Comparison of ENCODE assay signal across 13 cellular contexts in genomic region chr10:79142522-79143309, GRCh38.
DNase-seq lines count a peak whose midpoint lies in the region; ATAC-seq, FAIRE-seq and TF ChIP-seq lines count a peak whose summit lies in the region.
"Had no signal": no experiment of that assay in that cellular context is flagged by ENCODE, and none has a peak within 500 bp of the region (broad histone marks: within the 10 kb centered on the region; RNA-seq: fewer than 3 reads in every experiment).

No MANE protein-coding gene starts in this region.

- H3K4me2 ChIP-seq in GM12878 (ENCODE audit: control insufficient read depth, insufficient read depth), result no peak overlapping the region

- RAD21 ChIA-PET in GM12878 (lab: Charles Lee; ENCODE audit: unreplicated experiment), result no interaction called here

- BruUV-seq in A673 (replicated peaks; lab: Mats Ljungman, UMichigan), result no TSS peak
- BruUV-seq in GM12878 (replicated peaks; lab: Mats Ljungman, UMichigan), result no TSS peak

- no peak for TF ChIP-seq EP300 in GM12878 (IDR thresholded peaks at IDR 0.05; ENCODE audit: borderline replicate concordance in 1 of 2, control insufficient read depth in 1 of 2, low read depth in 2 of 2, low read length in 2 of 2)

- no peak for FAIRE-seq in GM12878 (lab: Jason Lieb, UNC)

- H3K36me3 ChIP-seq in A673 (ENCODE audit: insufficient read depth, low read length, poor library complexity, severe bottlenecking), result no peaks in the 10 kb centered on the region
- H3K36me3 ChIP-seq in GM12878 (ENCODE audit: control insufficient read depth in 2 of 2, insufficient read depth in 2 of 2, low read length in 1 of 2), result no peaks in the 10 kb centered on the region; a peak in 1 of 4 replicates
- H3K36me3 ChIP-seq in muscle layer of duodenum (ENCODE audit: control insufficient read depth in 1 of 2, insufficient read depth in 2 of 2, low read length in 2 of 2), result peaks cover 0 to 5% of the 10 kb centered on the region in 2 donors

- no peak for TF ChIP-seq POLR2A in GM12878 (IDR thresholded peaks at IDR 0.05; ENCODE audit: low read depth, low read length)

- ATAC-seq in GM12878, result no peak
- no peak for ATAC-seq in GM18909 (IDR thresholded peaks at IDR 0.05; ENCODE audit: poor library complexity, unreplicated experiment)

- H3K4me1 ChIP-seq in A673 (ENCODE audit: insufficient read depth, low read length, poor library complexity, severe bottlenecking) (peaks cover 7% of the 10 kb centered on the region), GM12878 (ENCODE audit: control insufficient read depth, insufficient read depth, low read length) (peaks cover 8% of the 10 kb centered on the region), muscle layer of duodenum (ENCODE audit: control insufficient read depth in 1 of 2, insufficient read depth in 2 of 2, low read length in 2 of 2) (peaks cover 36 to 73% of the 10 kb centered on the region in 2 donors)

- H3K9ac ChIP-seq in GM12878 (ENCODE audit: control insufficient read depth, insufficient read depth, low read length), result no peak overlapping the region

- no peak overlapping the region for H3K27ac ChIP-seq in A673 (ENCODE audit: low read depth, low read length, poor library complexity, severe bottlenecking)
- H3K27ac ChIP-seq in GM12878 (ENCODE audit: control insufficient read depth, insufficient read depth), result no peak overlapping the region
- H3K27ac ChIP-seq in muscle layer of duodenum (ENCODE audit: low read length), result peak overlapping the region; percentile 5

- H3K79me2 ChIP-seq in GM12878 (ENCODE audit: control insufficient read depth, insufficient read depth, low read length), result no peaks in the 10 kb centered on the region

- H3K27me3 ChIP-seq in A673 (replicated peaks; ENCODE audit: insufficient read depth, low read depth, low read length, poor library complexity) (no peaks in the 10 kb centered on the region), GM12878 (replicated peaks in 1 of 2; ENCODE audit: control insufficient read depth in 2 of 2, insufficient read depth in 2 of 2, low read length in 1 of 2) (no peaks in the 10 kb centered on the region), muscle layer of duodenum (ENCODE audit: low read depth, low read length) (no peaks in the 10 kb centered on the region)

- POLR2A ChIA-PET in A673 (lab: Charles Lee; ENCODE audit: low non-redundant PET) (interaction anchor here (0.6 kb wide), 1 partner anchor 12 kb away, joined by 15 read pairs; no protein-coding TSS in a partner anchor), GM12878 (lab: Charles Lee) (no interaction called here)

- no peaks in the 10 kb centered on the region for H3K9me3 ChIP-seq in A673 (ENCODE audit: low read depth, low read length, poor library complexity, severe bottlenecking)
- H3K9me3 ChIP-seq in GM12878 (replicated peaks; ENCODE audit: control insufficient read depth, insufficient read depth, low read length), result no peaks in the 10 kb centered on the region
- no peaks in the 10 kb centered on the region for H3K9me3 ChIP-seq in muscle layer of duodenum (ENCODE audit: control insufficient read depth in 1 of 2, low read length in 2 of 2)

- no peak overlapping the region for H3K4me3 ChIP-seq in A673 (ENCODE audit: low read depth, low read length, poor library complexity, severe bottlenecking)
- H3K4me3 ChIP-seq in GM12878, result no peak overlapping the region
- H3K4me3 ChIP-seq in muscle layer of duodenum (ENCODE audit: low read depth in 1 of 2, low read length in 2 of 2), result no peak overlapping the region
- H3K4me3 ChIP-seq: skin epidermis had no signal

- intact Hi-C loops in A673 (cut with micrococcal nuclease; ENCODE audit: unreplicated experiment) (no loop called here), GM12878 (cut with micrococcal nuclease; ENCODE audit: unreplicated experiment) (no loop called here)

- H4K20me1 ChIP-seq in GM12878 (ENCODE audit: control insufficient read depth, insufficient read depth), result no peaks in the 10 kb centered on the region

- TF ChIP-seq CTCF in A673 (conservative IDR thresholded peaks at IDR 0.05; ENCODE audit: low read depth, low read length) (0 out of 2 replicates have a peak, but pooled peaks have one; percentile 13), GM12874 (IDR thresholded peaks at IDR 0.05; ENCODE audit: insufficient read depth, low read depth, low read length) (0 out of 2 replicates have a peak, but pooled peaks have one; percentile 4), GM12878 (IDR thresholded peaks at IDR 0.05 in 2 of 3, conservative IDR thresholded peaks at IDR 0.05 in 1 of 3; ENCODE audit: control insufficient read depth in 2 of 3, extremely low read depth in 1 of 3, insufficient read depth in 1 of 3, low read depth in 3 of 3, low read length in 3 of 3) (peak; percentile 7 to 19 (median 14); a peak in 2 of 6 replicates)

- H2AFZ ChIP-seq in GM12878 (ENCODE audit: control insufficient read depth, low read depth, low read length), result no peak overlapping the region

- DNase-seq in A673 (ENCODE audit: low spot score) (no peak), GM12878 (ENCODE audit: low read depth, low spot score) (no peak), DMS79 treated with DMSO at 0.1 percent for 48 hours (lab: John Stamatoyannopoulos, UW) (no peak), hippocampal formation (lab: John Stamatoyannopoulos, UW) (no peak), cerebellar cortex (ENCODE audit: low spot score) (no peak)
- DNase-seq: caudate nucleus; CD8-positive, alpha-beta memory T cell; NCI-H1048; NK-92 treated with Interleukin-12 subunit alpha and Interleukin-12 subunit beta, amount 100 ng/mL, for 24 hours had no signal

- SMC1A ChIA-PET in GM12878 (lab: Charles Lee; ENCODE audit: uncharacterized antibody, unreplicated experiment), result interaction anchor here (1.6 kb wide), 1 partner anchor 314 kb away, joined by 3 read pairs; no protein-coding TSS in a partner anchor

- 37% methylated on average over 13 of the region's 13 CpGs for WGBS in GM12878 (ENCODE audit: insufficient coverage, insufficient replicate concordance, low lambda C conversion rate, missing lambda C conversion rate)

- in situ Hi-C loops in GM12878 (cut with MboI), result no loop called here

- 0 out of 2 replicates have a peak, but pooled peaks have one; percentile 18 for TF ChIP-seq RAD21 in GM12878 (IDR thresholded peaks at IDR 0.05; ENCODE audit: insufficient read depth, low read depth, low read length)

- CTCF ChIA-PET in A673 (lab: Charles Lee), result interaction anchor here (1.1 kb wide), 1 partner anchor 9 kb away, joined by 3 read pairs; no protein-coding TSS in a partner anchor
- CTCF ChIA-PET in GM12878 (lab: Yijun Ruan, JAX), result interaction anchor here (0.6 kb wide), 1 partner anchor 479 kb away, joined by 3 read pairs; no protein-coding TSS in a partner anchor

TF ChIP-seq in GM12878, 131 proteins besides CTCF, POLR2A, EP300 and RAD21 (continues in another document):
- no peak for TF ChIP-seq FOXK2 (IDR thresholded peaks at IDR 0.05)
- TF ChIP-seq ZNF384 (IDR thresholded peaks at IDR 0.05; ENCODE audit: borderline replicate concordance, low read depth, low read length), result no peak
- no peak for TF ChIP-seq MYB (IDR thresholded peaks at IDR 0.05; ENCODE audit: borderline replicate concordance, low read depth, low read length)
- TF ChIP-seq, protein P1, sequence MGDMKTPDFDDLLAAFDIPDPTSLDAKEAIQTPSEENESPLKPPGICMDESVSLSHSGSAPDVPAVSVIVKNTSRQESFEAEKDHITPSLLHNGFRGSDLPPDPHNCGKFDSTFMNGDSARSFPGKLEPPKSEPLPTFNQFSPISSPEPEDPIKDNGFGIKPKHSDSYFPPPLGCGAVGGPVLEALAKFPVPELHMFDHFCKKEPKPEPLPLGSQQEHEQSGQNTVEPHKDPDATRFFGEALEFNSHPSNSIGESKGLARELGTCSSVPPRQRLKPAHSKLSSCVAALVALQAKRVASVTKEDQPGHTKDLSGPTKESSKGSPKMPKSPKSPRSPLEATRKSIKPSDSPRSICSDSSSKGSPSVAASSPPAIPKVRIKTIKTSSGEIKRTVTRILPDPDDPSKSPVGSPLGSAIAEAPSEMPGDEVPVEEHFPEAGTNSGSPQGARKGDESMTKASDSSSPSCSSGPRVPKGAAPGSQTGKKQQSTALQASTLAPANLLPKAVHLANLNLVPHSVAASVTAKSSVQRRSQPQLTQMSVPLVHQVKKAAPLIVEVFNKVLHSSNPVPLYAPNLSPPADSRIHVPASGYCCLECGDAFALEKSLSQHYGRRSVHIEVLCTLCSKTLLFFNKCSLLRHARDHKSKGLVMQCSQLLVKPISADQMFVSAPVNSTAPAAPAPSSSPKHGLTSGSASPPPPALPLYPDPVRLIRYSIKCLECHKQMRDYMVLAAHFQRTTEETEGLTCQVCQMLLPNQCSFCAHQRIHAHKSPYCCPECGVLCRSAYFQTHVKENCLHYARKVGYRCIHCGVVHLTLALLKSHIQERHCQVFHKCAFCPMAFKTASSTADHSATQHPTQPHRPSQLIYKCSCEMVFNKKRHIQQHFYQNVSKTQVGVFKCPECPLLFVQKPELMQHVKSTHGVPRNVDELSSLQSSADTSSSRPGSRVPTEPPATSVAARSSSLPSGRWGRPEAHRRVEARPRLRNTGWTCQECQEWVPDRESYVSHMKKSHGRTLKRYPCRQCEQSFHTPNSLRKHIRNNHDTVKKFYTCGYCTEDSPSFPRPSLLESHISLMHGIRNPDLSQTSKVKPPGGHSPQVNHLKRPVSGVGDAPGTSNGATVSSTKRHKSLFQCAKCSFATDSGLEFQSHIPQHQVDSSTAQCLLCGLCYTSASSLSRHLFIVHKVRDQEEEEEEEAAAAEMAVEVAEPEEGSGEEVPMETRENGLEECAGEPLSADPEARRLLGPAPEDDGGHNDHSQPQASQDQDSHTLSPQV (IDR thresholded peaks at IDR 0.05), result no peak
- TF ChIP-seq SMARCA5 (IDR thresholded peaks at IDR 0.05), result no peak
- no peak for TF ChIP-seq EGR1 (IDR thresholded peaks at IDR 0.05; ENCODE audit: borderline replicate concordance in 1 of 2, low read depth in 2 of 2, low read length in 2 of 2)
- no peak for TF ChIP-seq FOXM1 (IDR thresholded peaks at IDR 0.05; ENCODE audit: low read depth, low read length)
- no peak for TF ChIP-seq BRCA1 (IDR thresholded peaks at IDR 0.05; ENCODE audit: low read depth, low read length)
